11 cellular contexts compared by ENCODE assay signal in the genomic region with DNA sequence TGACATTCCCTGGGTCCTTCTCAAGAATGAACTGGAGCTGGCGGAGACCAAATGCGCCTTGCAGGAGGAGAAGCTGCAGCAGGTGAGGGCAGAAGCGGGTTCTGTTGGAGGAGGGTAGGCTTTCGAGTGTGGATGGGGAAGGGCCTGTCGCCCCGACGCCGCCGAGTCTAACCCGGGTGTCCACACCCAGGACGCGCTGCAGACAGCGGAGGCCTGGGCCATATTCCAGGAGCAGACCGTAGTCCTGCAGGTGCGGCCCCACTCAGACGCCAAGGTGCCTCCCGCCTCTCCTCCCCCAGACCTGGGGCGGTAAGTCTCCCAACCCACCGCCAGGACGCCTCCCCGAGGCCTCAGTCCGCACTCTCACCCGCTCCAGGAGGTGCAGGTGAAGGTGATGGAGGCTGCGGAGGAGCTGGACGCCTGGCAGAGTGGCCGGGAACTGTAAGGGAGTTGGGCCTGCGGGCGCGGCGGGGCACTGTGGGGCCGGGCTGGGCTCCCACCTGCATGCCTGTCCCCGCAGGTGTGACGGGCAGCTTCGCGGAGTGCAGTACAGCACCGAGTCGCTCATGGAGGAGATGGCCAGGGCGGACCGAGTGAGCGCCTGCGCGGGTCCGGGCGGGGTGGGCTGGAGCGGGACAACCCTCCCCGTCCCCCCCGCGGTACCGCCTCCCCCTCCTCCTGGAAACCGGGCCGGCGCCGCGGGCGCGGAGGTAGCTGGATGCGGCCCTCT. TPM values are rescaled to one million over a fixed set of nuclear protein-coding genes. Genes with fewer than 3 reads are reported as not detected.
DNase-seq lines count a peak whose midpoint lies in the region; ATAC-seq and TF ChIP-seq lines count a peak whose summit lies in the region.
"Not testable (repeated sequence)": the region's sequence is repeated elsewhere in the genome, so short reads cannot be mapped to it uniquely, and the experiment has no call there.
"Had no signal": no experiment of that assay in that cellular context is flagged by ENCODE, and none has a peak within 500 bp of the region (broad histone marks: within the 10 kb centered on the region; RNA-seq: fewer than 3 reads in every experiment).

No MANE protein-coding gene starts in this region.

- not testable (repeated sequence) for H3K4me3 Mint-ChIP-seq in memory B cell

- not testable (repeated sequence) for H3K4me3 ChIP-seq in upper lobe of right lung

- not testable (repeated sequence) for DNase-seq in memory B cell (ENCODE audit: low spot score in 2 of 2); upper lobe of right lung

- intact Hi-C loops in upper lobe of right lung (cut with DNase I), result not testable (repeated sequence)

- not testable (repeated sequence) for H3K27ac Mint-ChIP-seq in memory B cell

- not testable (repeated sequence) for H3K4me1 Mint-ChIP-seq in memory B cell

- ATAC-seq in GM19324 (IDR thresholded peaks at IDR 0.05; ENCODE audit: low FRiP score, unreplicated experiment) (peak; percentile 30), GM21723 (IDR thresholded peaks at IDR 0.05; ENCODE audit: unreplicated experiment) (peak; percentile 33), HG02973 (IDR thresholded peaks at IDR 0.05; ENCODE audit: unreplicated experiment) (peak; percentile 2), HG03457 (IDR thresholded peaks at IDR 0.05; ENCODE audit: unreplicated experiment) (peak; percentile 2), esophagus mucosa (peak; percentile 33), memory B cell (ENCODE audit: low read depth) (peak; percentile 5), upper lobe of right lung (peak; percentile 18)
- ATAC-seq in activated CD4-positive, CD25-positive, alpha-beta regulatory T cell treated with anti-CD3 and anti-CD28 coated beads, Interleukin-2, amount 50 U/mL, for 24 hours, result peak; percentile 3

- H3K27ac ChIP-seq in upper lobe of right lung, result not testable (repeated sequence)

- H3K9me3 Mint-ChIP-seq in memory B cell, result not testable (repeated sequence)

- not testable (repeated sequence) for H3K4me1 ChIP-seq in upper lobe of right lung

- not testable (repeated sequence) for TF ChIP-seq CTCF in upper lobe of right lung (IDR thresholded peaks at IDR 0.05)

- not testable (repeated sequence) for H3K27me3 ChIP-seq in upper lobe of right lung

- H3K36me3 ChIP-seq in upper lobe of right lung, result not testable (repeated sequence)

- H3K9me3 ChIP-seq in upper lobe of right lung, result not testable (repeated sequence)

- not testable (repeated sequence) for H3K27me3 Mint-ChIP-seq in memory B cell

- not testable (repeated sequence) for H3K36me3 Mint-ChIP-seq in memory B cell

RNA-seq across cellular contexts. Expression of a gene that starts 2.0 kb away (rescaled TPM):
- total RNA-seq in esophagus mucosa, result 3.0 TPM
- 2.1 TPM for total RNA-seq in upper lobe of right lung
- total RNA-seq: H4 had no signal

RNA-seq across cellular contexts. Expression of a gene that starts 11.6 kb away (rescaled TPM):
- not detected for total RNA-seq in esophagus mucosa
- total RNA-seq in upper lobe of right lung, result 13.1 TPM
- total RNA-seq: activated CD8-positive, alpha-beta memory T cell treated with anti-CD3 and anti-CD28 coated beads for 36 hours; H4; ovary had no signal

Comparison
In these comparisons a context has a peak if more than half of its experiments do, and no peak if none do; other contexts are left out.
1. RNA of a gene that starts 11.6 kb away (total RNA-seq): 13.1 TPM in upper lobe of right lung (single experiment); not detected in esophagus mucosa (single experiment); every median in the first group is over 10 times any median in the second.
2. Peak in every context shown above with its lines, with median percentiles within 50 percentile points of each other: ATAC-seq.